ENCODE assay signal across 2 cellular contexts in the genomic region with DNA sequence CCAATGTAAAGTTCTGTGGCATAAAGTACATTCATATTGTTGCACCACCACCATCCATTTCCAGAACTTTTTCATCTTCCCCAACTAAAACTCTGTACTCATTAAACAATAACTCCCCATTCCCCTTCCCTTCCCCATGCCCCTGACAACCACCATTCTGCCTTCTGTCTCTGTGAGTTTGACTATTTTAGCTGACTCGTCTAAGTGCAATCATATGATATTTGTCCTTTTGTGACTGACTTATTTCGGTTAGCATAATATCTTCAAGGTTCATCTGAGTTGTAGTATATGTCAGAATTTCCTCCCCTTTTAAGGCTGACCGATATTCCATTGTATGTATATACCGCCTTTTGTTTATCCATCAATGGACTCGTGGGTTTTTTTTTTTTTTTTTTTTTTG.
TF ChIP-seq lines count a peak whose summit lies in the region.

No MANE protein-coding gene starts in this region.

TF ChIP-seq in SK-N-SH, 30 proteins besides CTCF, POLR2A, EP300 and RAD21 (continued from another document):
- TF ChIP-seq SMC3 (IDR thresholded peaks at IDR 0.05; ENCODE audit: low read depth, low read length), result no peak

TF ChIP-seq in SK-N-SH treated with all-trans-retinoic acid at 6 μM for 48 hours, 23 proteins besides CTCF, POLR2A, EP300 and RAD21 (continued from another document):
- TF ChIP-seq, protein P1, sequence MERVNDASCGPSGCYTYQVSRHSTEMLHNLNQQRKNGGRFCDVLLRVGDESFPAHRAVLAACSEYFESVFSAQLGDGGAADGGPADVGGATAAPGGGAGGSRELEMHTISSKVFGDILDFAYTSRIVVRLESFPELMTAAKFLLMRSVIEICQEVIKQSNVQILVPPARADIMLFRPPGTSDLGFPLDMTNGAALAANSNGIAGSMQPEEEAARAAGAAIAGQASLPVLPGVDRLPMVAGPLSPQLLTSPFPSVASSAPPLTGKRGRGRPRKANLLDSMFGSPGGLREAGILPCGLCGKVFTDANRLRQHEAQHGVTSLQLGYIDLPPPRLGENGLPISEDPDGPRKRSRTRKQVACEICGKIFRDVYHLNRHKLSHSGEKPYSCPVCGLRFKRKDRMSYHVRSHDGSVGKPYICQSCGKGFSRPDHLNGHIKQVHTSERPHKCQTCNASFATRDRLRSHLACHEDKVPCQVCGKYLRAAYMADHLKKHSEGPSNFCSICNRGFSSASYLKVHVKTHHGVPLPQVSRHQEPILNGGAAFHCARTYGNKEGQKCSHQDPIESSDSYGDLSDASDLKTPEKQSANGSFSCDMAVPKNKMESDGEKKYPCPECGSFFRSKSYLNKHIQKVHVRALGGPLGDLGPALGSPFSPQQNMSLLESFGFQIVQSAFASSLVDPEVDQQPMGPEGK (CRISPR knock-in tag; IDR thresholded peaks at IDR 0.05; ENCODE audit: borderline replicate concordance), result no peak
- TF ChIP-seq GLIS3 (CRISPR knock-in tag; IDR thresholded peaks at IDR 0.05), result no peak
